In genomic region chr15:53910236-53910849, GRCh38 we compare ENCODE assay signal across 1 cellular context.
TF ChIP-seq lines count a peak whose summit lies in the region.

No MANE protein-coding gene starts in this region.

TF ChIP-seq in HepG2, 621 proteins besides CTCF, POLR2A, EP300 and RAD21 (continued from another document):
- TF ChIP-seq, protein P1, sequence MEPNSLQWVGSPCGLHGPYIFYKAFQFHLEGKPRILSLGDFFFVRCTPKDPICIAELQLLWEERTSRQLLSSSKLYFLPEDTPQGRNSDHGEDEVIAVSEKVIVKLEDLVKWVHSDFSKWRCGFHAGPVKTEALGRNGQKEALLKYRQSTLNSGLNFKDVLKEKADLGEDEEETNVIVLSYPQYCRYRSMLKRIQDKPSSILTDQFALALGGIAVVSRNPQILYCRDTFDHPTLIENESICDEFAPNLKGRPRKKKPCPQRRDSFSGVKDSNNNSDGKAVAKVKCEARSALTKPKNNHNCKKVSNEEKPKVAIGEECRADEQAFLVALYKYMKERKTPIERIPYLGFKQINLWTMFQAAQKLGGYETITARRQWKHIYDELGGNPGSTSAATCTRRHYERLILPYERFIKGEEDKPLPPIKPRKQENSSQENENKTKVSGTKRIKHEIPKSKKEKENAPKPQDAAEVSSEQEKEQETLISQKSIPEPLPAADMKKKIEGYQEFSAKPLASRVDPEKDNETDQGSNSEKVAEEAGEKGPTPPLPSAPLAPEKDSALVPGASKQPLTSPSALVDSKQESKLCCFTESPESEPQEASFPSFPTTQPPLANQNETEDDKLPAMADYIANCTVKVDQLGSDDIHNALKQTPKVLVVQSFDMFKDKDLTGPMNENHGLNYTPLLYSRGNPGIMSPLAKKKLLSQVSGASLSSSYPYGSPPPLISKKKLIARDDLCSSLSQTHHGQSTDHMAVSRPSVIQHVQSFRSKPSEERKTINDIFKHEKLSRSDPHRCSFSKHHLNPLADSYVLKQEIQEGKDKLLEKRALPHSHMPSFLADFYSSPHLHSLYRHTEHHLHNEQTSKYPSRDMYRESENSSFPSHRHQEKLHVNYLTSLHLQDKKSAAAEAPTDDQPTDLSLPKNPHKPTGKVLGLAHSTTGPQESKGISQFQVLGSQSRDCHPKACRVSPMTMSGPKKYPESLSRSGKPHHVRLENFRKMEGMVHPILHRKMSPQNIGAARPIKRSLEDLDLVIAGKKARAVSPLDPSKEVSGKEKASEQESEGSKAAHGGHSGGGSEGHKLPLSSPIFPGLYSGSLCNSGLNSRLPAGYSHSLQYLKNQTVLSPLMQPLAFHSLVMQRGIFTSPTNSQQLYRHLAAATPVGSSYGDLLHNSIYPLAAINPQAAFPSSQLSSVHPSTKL (CRISPR knock-in tag; IDR thresholded peaks at IDR 0.05) = peak; percentile 75
- TF ChIP-seq MEF2D (CRISPR knock-in tag; IDR thresholded peaks at IDR 0.05) (no peak), ATF3 (CRISPR knock-in tag; IDR thresholded peaks at IDR 0.05) (peak; percentile 83), ZNF891 (CRISPR knock-in tag; IDR thresholded peaks at IDR 0.05) (no peak), CEBPG (CRISPR knock-in tag; IDR thresholded peaks at IDR 0.05) (peak; percentile 30; the same call in 1 of the 2 replicates), ZIK1 (CRISPR knock-in tag; IDR thresholded peaks at IDR 0.05; ENCODE audit: borderline replicate concordance, low read depth) (no peak), NFKBIZ (CRISPR knock-in tag; IDR thresholded peaks at IDR 0.05) (0 out of 2 replicates have a peak, but pooled peaks have one; percentile 23), IRF2 (CRISPR knock-in tag; IDR thresholded peaks at IDR 0.05) (no peak), TP53 (CRISPR knock-in tag; conservative IDR thresholded peaks at IDR 0.05) (peak; percentile 95; the same call in 1 of the 2 replicates), MYNN (CRISPR knock-in tag; IDR thresholded peaks at IDR 0.05; ENCODE audit: low read depth) (no peak), ZBTB25 (CRISPR knock-in tag; IDR thresholded peaks at IDR 0.05) (0 out of 2 replicates have a peak, but pooled peaks have one; percentile 39)
- TF ChIP-seq, protein P2, sequence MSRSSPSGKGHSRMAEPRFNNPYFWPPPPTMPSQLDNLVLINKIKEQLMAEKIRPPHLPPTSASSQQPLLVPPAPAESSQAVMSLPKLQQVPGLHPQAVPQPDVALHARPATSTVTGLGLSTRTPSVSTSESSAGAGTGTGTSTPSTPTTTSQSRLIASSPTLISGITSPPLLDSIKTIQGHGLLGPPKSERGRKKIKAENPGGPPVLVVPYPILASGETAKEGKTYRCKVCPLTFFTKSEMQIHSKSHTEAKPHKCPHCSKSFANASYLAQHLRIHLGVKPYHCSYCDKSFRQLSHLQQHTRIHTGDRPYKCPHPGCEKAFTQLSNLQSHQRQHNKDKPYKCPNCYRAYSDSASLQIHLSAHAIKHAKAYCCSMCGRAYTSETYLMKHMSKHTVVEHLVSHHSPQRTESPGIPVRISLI (CRISPR knock-in tag; IDR thresholded peaks at IDR 0.05; ENCODE audit: borderline replicate concordance) = no peak
